ENCODE assay signal across 23 cellular contexts in genomic region chr7:113456533-113456932, GRCh38.
DNase-seq lines count a peak whose midpoint lies in the region; ATAC-seq, FAIRE-seq and TF ChIP-seq lines count a peak whose summit lies in the region.
"Had no signal": no experiment of that assay in that cellular context is flagged by ENCODE, and none has a peak within 500 bp of the region (broad histone marks: within the 10 kb centered on the region; RNA-seq: fewer than 3 reads in every experiment).

No MANE protein-coding gene starts in this region.

- H3K4me3 Mint-ChIP-seq in stimulated activated memory B cell treated with anti-CD40 and anti-IgM and Interleukin-4, amounts not matched to agents 10 μg/mL and 1 μg/mL and 100 μg/mL, for 72 hours: no peak overlapping the region
- H3K4me3 Mint-ChIP-seq: B cell; CD4-positive, CD25-positive, alpha-beta regulatory T cell; CD8-positive, alpha-beta T cell; GM23338; H9 had no signal

- WGBS in testis, 2 donors: 62 to 85% methylated on average over 7 to 11 of the region's 11 CpGs

- H3K27me3 Mint-ChIP-seq in stimulated activated memory B cell treated with anti-CD40 and anti-IgM and Interleukin-4, amounts not matched to agents 10 μg/mL and 1 μg/mL and 100 μg/mL, for 72 hours: no peaks in the 10 kb centered on the region
- H3K27me3 Mint-ChIP-seq: B cell; CD4-positive, CD25-positive, alpha-beta regulatory T cell had no signal

- no peak overlapping the region for H3K4me3 ChIP-seq in kidney (ENCODE audit: low read length in 2 of 2)
- H3K4me3 ChIP-seq in testis: no peak overlapping the region
- H3K4me3 ChIP-seq: BLaER1, GM23338 had no signal

- H3K4me1 Mint-ChIP-seq in stimulated activated memory B cell treated with anti-CD40 and anti-IgM and Interleukin-4, amounts not matched to agents 10 μg/mL and 1 μg/mL and 100 μg/mL, for 72 hours: no peaks in the 10 kb centered on the region
- H3K4me1 Mint-ChIP-seq: B cell; CD4-positive, CD25-positive, alpha-beta regulatory T cell; GM23338; H9 had no signal

- H3K27ac Mint-ChIP-seq in stimulated activated memory B cell treated with anti-CD40 and anti-IgM and Interleukin-4, amounts not matched to agents 10 μg/mL and 1 μg/mL and 100 μg/mL, for 72 hours: no peak overlapping the region
- H3K27ac Mint-ChIP-seq: B cell; CD4-positive, CD25-positive, alpha-beta regulatory T cell; CD8-positive, alpha-beta T cell; GM23338; H9 had no signal

- DNase-seq in NCI-H748 (lab: John Stamatoyannopoulos, UW; ENCODE audit: unreplicated experiment) (peak; percentile 53), NCI-H748 treated with DMSO at 0.1 percent for 48 hours (lab: John Stamatoyannopoulos, UW) (no peak), kidney (peak; percentile 54), testis (no peak), inferior parietal cortex (ENCODE audit: extremely low spot score) (no peak)
- DNase-seq in activated CD8-positive, alpha-beta memory T cell treated with anti-CD3 and anti-CD28 coated beads, Interleukin-2, amount 50 U/mL, for 4 hours: no peak
- DNase-seq: Caco-2; CD4-positive, CD25-positive, alpha-beta regulatory T cell; DMS153; DND-41; H9 had no signal

- TF ChIP-seq POLR2A in testis (IDR thresholded peaks at IDR 0.05): no peak

- ATAC-seq in stimulated activated memory B cell treated with anti-CD40 and anti-IgM and Interleukin-4, amounts not matched to agents 10 μg/mL and 1 μg/mL and 100 μg/mL, for 72 hours: peak; percentile 16
- ATAC-seq in HG02852 (IDR thresholded peaks at IDR 0.05; ENCODE audit: unreplicated experiment): no peak
- ATAC-seq: CD8-positive, alpha-beta T cell; GM23338; HCT116 had no signal

- TF ChIP-seq CTCF in kidney (IDR thresholded peaks at IDR 0.05; ENCODE audit: borderline replicate concordance, extremely low read depth, insufficient read depth) (no peak), testis (IDR thresholded peaks at IDR 0.05) (no peak)

- H3K4me1 ChIP-seq in kidney (ENCODE audit: control insufficient read depth in 1 of 2, insufficient read depth in 1 of 2, low read depth in 1 of 2, low read length in 2 of 2): peaks cover 0 to 11% of the 10 kb centered on the region in 2 donors
- no peaks in the 10 kb centered on the region for H3K4me1 ChIP-seq in testis
- H3K4me1 ChIP-seq: BLaER1, Caco-2 had no signal

- H3K9me3 Mint-ChIP-seq in stimulated activated memory B cell treated with anti-CD40 and anti-IgM and Interleukin-4, amounts not matched to agents 10 μg/mL and 1 μg/mL and 100 μg/mL, for 72 hours: no peaks in the 10 kb centered on the region
- H3K9me3 Mint-ChIP-seq: CD8-positive, alpha-beta T cell; GM23338 had no signal

- no peaks in the 10 kb centered on the region for H3K27me3 ChIP-seq in testis
- H3K27me3 ChIP-seq: BLaER1 had no signal

- no peaks in the 10 kb centered on the region for H3K9me3 ChIP-seq in kidney (ENCODE audit: control insufficient read depth in 1 of 2, low read length in 2 of 2)
- no peaks in the 10 kb centered on the region for H3K9me3 ChIP-seq in testis
- H3K9me3 ChIP-seq: BLaER1, Caco-2 had no signal

- H3K9ac ChIP-seq in kidney (ENCODE audit: low read length in 2 of 2): no peak overlapping the region
- H3K9ac ChIP-seq: BLaER1 had no signal

- no peaks in the 10 kb centered on the region for H3K36me3 ChIP-seq in kidney (ENCODE audit: control insufficient read depth in 1 of 2, insufficient read depth in 2 of 2, low read length in 2 of 2)
- no peaks in the 10 kb centered on the region for H3K36me3 ChIP-seq in testis (ENCODE audit: low read depth, missing control alignments)
- H3K36me3 ChIP-seq: BLaER1 had no signal

- H3K27ac ChIP-seq in kidney (ENCODE audit: low read depth in 2 of 2, low read length in 2 of 2) (no peak overlapping the region), testis (no peak overlapping the region)
- H3K27ac ChIP-seq: 22Rv1, BLaER1, C4-2B had no signal

- intact Hi-C loops in kidney (cut with DNase I): no loop called here
- intact Hi-C loops in testis (cut with DNase I; ENCODE audit: low total_unique reads): no loop called here

- no peaks in the 10 kb centered on the region for H3K36me3 Mint-ChIP-seq in stimulated activated memory B cell treated with anti-CD40 and anti-IgM and Interleukin-4, amounts not matched to agents 10 μg/mL and 1 μg/mL and 100 μg/mL, for 72 hours
- H3K36me3 Mint-ChIP-seq: CD4-positive, CD25-positive, alpha-beta regulatory T cell; CD8-positive, alpha-beta T cell had no signal

- no peak for FAIRE-seq in kidney (lab: Jason Lieb, UNC)
- FAIRE-seq: A204.1, G401.6, GM19239 had no signal

Comparison
In these comparisons a context has a peak if more than half of its experiments do, and no peak if none do; other contexts are left out.
1. DNase-seq: peak in NCI-H748 (single experiment) and kidney (single experiment); none in NCI-H748 treated with DMSO at 0.1 percent for 48 hours (single experiment), testis (single experiment), inferior parietal cortex (single experiment) and activated CD8-positive, alpha-beta memory T cell treated with anti-CD3 and anti-CD28 coated beads, Interleukin-2, amount 50 U/mL, for 4 hours (single experiment).